Comparison of ENCODE assay signal across 10 cellular contexts in the genomic region with DNA sequence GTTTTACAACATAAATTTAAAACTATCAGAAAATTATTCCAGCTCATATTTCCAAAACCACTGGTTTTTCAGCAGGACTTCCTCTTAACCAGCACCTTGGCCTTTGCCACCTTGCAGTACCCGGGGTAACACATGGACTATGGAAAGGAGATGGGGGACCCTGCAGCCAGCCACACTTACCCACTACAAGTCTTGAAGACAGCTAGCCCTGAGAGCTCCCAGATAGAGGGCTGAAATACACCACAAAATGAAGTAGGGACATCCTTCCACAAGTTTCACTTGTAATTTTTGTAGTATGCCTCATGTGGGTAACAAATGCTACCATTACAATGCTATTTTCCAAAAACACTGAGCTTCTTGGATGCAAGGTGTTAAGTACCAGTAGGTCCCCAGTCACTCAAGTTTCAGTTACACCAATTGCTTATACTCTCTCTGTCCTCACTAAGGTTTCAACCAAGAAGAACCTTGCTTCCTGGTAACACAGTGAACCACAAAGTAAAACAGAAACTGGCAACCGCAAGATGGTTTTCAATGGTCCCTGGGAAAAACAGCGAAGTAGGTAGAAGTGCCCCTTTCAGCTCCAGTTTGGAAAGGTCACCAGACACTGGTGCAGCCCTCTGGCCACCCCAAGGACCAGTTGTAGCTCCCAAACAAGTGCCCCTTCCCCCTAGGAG.
DNase-seq lines count a peak whose midpoint lies in the region; ATAC-seq and TF ChIP-seq lines count a peak whose summit lies in the region.
"Had no signal": no experiment of that assay in that cellular context is flagged by ENCODE, and none has a peak within 500 bp of the region (broad histone marks: within the 10 kb centered on the region; RNA-seq: fewer than 3 reads in every experiment).

No MANE protein-coding gene starts in this region.

- H3K9me3 ChIP-seq in right atrium auricular region = no peaks in the 10 kb centered on the region
- H3K9me3 ChIP-seq in lower lobe of right lung = no peaks in the 10 kb centered on the region

- H3K36me3 Mint-ChIP-seq in T-helper 1 cell treated with Interleukin-12 subunit alpha and Interleukin-12 subunit beta and Interleukin-4 antibody, amounts not matched to agents 30 μg/mL and 1 μg/mL, for 36 hours (ENCODE audit: low read depth) = peaks cover 14% of the 10 kb centered on the region

- H3K27ac Mint-ChIP-seq in T-helper 1 cell treated with Interleukin-12 subunit alpha and Interleukin-12 subunit beta and Interleukin-4 antibody, amounts not matched to agents 30 μg/mL and 1 μg/mL, for 36 hours = peak overlapping the region; percentile 76

- H3K27ac ChIP-seq in substantia nigra (ENCODE audit: low read depth, low read length, poor library complexity, severe bottlenecking) = peak overlapping the region; percentile 99
- no peak overlapping the region for H3K27ac ChIP-seq in right atrium auricular region
- H3K27ac ChIP-seq in lower lobe of right lung = no peak overlapping the region

- H3K4me1 ChIP-seq in right atrium auricular region (peaks cover 0 to 23% of the 10 kb centered on the region in 2 donors), lower lobe of right lung (peaks cover 27% of the 10 kb centered on the region)

- TF ChIP-seq CTCF in right atrium auricular region (IDR thresholded peaks at IDR 0.05) = no peak
- no peak for TF ChIP-seq CTCF in lower lobe of right lung (IDR thresholded peaks at IDR 0.05)

- H3K4me3 ChIP-seq in right atrium auricular region (no peak overlapping the region), lower lobe of right lung (no peak overlapping the region)

- H3K27me3 ChIP-seq in right atrium auricular region = no peaks in the 10 kb centered on the region
- H3K27me3 ChIP-seq in lower lobe of right lung (ENCODE audit: low read depth) = no peaks in the 10 kb centered on the region

- peaks cover 49% of the 10 kb centered on the region for H3K4me1 Mint-ChIP-seq in T-helper 1 cell treated with Interleukin-12 subunit alpha and Interleukin-12 subunit beta and Interleukin-4 antibody, amounts not matched to agents 30 μg/mL and 1 μg/mL, for 36 hours (ENCODE audit: low read depth)

- H3K36me3 ChIP-seq in right atrium auricular region = no peaks in the 10 kb centered on the region
- no peaks in the 10 kb centered on the region for H3K36me3 ChIP-seq in lower lobe of right lung

- peak overlapping the region; percentile 63 for H3K4me3 Mint-ChIP-seq in T-helper 1 cell treated with Interleukin-12 subunit alpha and Interleukin-12 subunit beta and Interleukin-4 antibody, amounts not matched to agents 30 μg/mL and 1 μg/mL, for 36 hours
- H3K4me3 Mint-ChIP-seq: nephron had no signal

- DNase-seq in stimulated activated CD4-positive, alpha-beta T cell treated with anti-CD3 and anti-CD28 coated beads, Interleukin-15, amount 100 ng/mL, for 24 hours = peak; percentile 27
- no peak for DNase-seq in stimulated activated CD4-positive, alpha-beta T cell treated with anti-CD3 and anti-CD28 coated beads, Interleukin-2, amount 100 ng/mL, for 48 hours
- DNase-seq in substantia nigra (lab: John Stamatoyannopoulos, UW) = no peak
- DNase-seq in NCI-H345 (lab: John Stamatoyannopoulos, UW) = no peak
- no peak for DNase-seq in right atrium auricular region (ENCODE audit: low spot score)
- DNase-seq in lower lobe of right lung = no peak
- DNase-seq: Karpas-422 had no signal

- H3K9me3 Mint-ChIP-seq in T-helper 1 cell treated with Interleukin-12 subunit alpha and Interleukin-12 subunit beta and Interleukin-4 antibody, amounts not matched to agents 30 μg/mL and 1 μg/mL, for 36 hours = no peaks in the 10 kb centered on the region
- H3K9me3 Mint-ChIP-seq: nephron had no signal

- ATAC-seq in HG02884 (IDR thresholded peaks at IDR 0.05; ENCODE audit: unreplicated experiment) = peak; percentile 39
- ATAC-seq in lower lobe of right lung = no peak

- no peaks in the 10 kb centered on the region for H3K27me3 Mint-ChIP-seq in T-helper 1 cell treated with Interleukin-12 subunit alpha and Interleukin-12 subunit beta and Interleukin-4 antibody, amounts not matched to agents 30 μg/mL and 1 μg/mL, for 36 hours (ENCODE audit: low read depth)

- intact Hi-C loops in lower lobe of right lung (cut with DNase I) = no loop called here
